ENCODE assay signal across 35 cellular contexts in the genomic region with DNA sequence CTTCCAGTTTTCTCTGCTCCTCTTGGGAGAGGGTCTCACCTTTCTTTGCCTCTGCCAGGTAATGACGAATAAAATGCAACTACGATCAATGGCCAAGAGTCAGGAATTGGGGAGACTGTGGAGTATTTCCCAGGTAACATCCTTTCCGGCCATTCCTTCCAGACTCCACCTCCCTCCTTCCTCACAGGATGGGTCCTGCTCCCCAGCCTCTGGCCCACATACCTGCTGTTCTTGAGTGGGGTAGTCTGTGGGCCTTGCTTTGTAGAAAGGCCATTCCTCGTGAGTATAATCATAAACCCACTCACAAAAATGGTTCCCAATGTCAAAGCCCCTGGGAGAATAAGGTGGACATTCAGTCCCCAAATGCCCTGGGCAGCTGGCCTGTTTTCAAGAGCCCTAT. TPM values are rescaled to one million over a fixed set of nuclear protein-coding genes. Genes with fewer than 3 reads are reported as not detected.
A peak's percentile ranks its signal among the peaks of the same experiment; 100 is the strongest.
DNase-seq lines count a peak whose midpoint lies in the region; ATAC-seq, FAIRE-seq and TF ChIP-seq lines count a peak whose summit lies in the region.
"Had no signal": no experiment of that assay in that cellular context is flagged by ENCODE, and none has a peak within 500 bp of the region (broad histone marks: within the 10 kb centered on the region; RNA-seq: fewer than 3 reads in every experiment).

No MANE protein-coding gene starts in this region.

- no TSS peak for BruUV-seq in Caco-2 (replicated peaks; lab: Mats Ljungman, UMichigan)

- no peak for ATAC-seq in activated naive CD8-positive, alpha-beta T cell treated with anti-CD3 and anti-CD28 coated beads, Interleukin-2, amount 10 ng/mL, durations not matched to agents 7 days and 5 days (ENCODE audit: low read depth)
- no peak for ATAC-seq in activated naive CD8-positive, alpha-beta T cell treated with anti-CD3 and anti-CD28 coated beads, Interleukin-2, amount 50 U/mL, for 24 hours
- no peak for ATAC-seq in gastrocnemius medialis
- ATAC-seq: activated CD4-positive, CD25-positive, alpha-beta regulatory T cell treated with anti-CD3 and anti-CD28 coated beads, Interleukin-2, amount 50 U/mL, for 24 hours; GM12878; stimulated activated naive CD8-positive, alpha-beta T cell treated with anti-CD3 and anti-CD28 coated beads, Interleukin-15, Interleukin-2, amounts not matched to agents 100 U/mL and 50 U/mL, for 24 hours had no signal

- TF ChIP-seq CTCF in Caco-2 (IDR thresholded peaks at IDR 0.05; ENCODE audit: insufficient read depth in 1 of 2, low read depth in 1 of 2, low read length in 1 of 2, severe bottlenecking in 1 of 2, unreplicated experiment in 1 of 2), result no peak
- no peak for TF ChIP-seq CTCF in endodermal cell (conservative IDR thresholded peaks at IDR 0.05)
- TF ChIP-seq CTCF in gastrocnemius medialis (IDR thresholded peaks at IDR 0.05 in 4 of 5, conservative IDR thresholded peaks at IDR 0.05 in 1 of 5), result no peak
- TF ChIP-seq CTCF in kidney (IDR thresholded peaks at IDR 0.05; ENCODE audit: borderline replicate concordance, extremely low read depth, insufficient read depth), result no peak

- no peak for DNase-seq in activated naive CD8-positive, alpha-beta T cell treated with anti-CD3 and anti-CD28 coated beads, Interleukin-2, amount 10 ng/mL, durations not matched to agents 7 days and 5 days
- DNase-seq in activated naive CD8-positive, alpha-beta T cell treated with anti-CD3 and anti-CD28 coated beads, Interleukin-2, amount 50 U/mL, for 24 hours, result no peak
- no peak for DNase-seq in Caco-2
- DNase-seq in endodermal cell, result no peak
- DNase-seq in gastrocnemius medialis, result no peak
- DNase-seq in kidney, result no peak
- no peak for DNase-seq in DMS153 treated with DMSO at 0.1 percent for 48 hours (lab: John Stamatoyannopoulos, UW; ENCODE audit: unreplicated experiment)
- no peak for DNase-seq in NCI-H2196 treated with DMSO at 0.1 percent for 48 hours (lab: John Stamatoyannopoulos, UW; ENCODE audit: unreplicated experiment)
- DNase-seq: activated CD4-positive, alpha-beta memory T cell treated with anti-CD3 and anti-CD28 coated beads for 36 hours; activated CD8-positive, alpha-beta memory T cell treated with anti-CD3 and anti-CD28 coated beads, Interleukin-2, amount 50 U/mL, for 48 hours; caudate nucleus; effector memory CD4-positive, alpha-beta T cell; erythroblast; Karpas-422; NCI-H1417; NCI-H2029; NCI-H2227 treated with DMSO at 0.1 percent for 48 hours; NCI-H526 treated with DMSO at 0.1 percent for 48 hours; PC-9; SHP77; stimulated activated CD4-positive, alpha-beta T cell treated with anti-CD3 and anti-CD28 coated beads, Interleukin-1b, Interleukin-23, amount 100 ng/mL, for 48 hours; stimulated activated naive CD8-positive, alpha-beta T cell treated with anti-CD3 and anti-CD28 coated beads, Interleukin-15, Interleukin-2, amounts not matched to agents 100 U/mL and 50 U/mL, for 24 hours had no signal

- H3K4me1 Mint-ChIP-seq in activated naive CD8-positive, alpha-beta T cell treated with anti-CD3 and anti-CD28 coated beads, Interleukin-2, amount 10 ng/mL, durations not matched to agents 7 days and 5 days, result peaks cover 25% of the 10 kb centered on the region
- peaks cover 31% of the 10 kb centered on the region for H3K4me1 Mint-ChIP-seq in activated naive CD8-positive, alpha-beta T cell treated with anti-CD3 and anti-CD28 coated beads, Interleukin-2, amount 50 U/mL, for 24 hours
- no peaks in the 10 kb centered on the region for H3K4me1 Mint-ChIP-seq in Caco-2 (ENCODE audit: low read depth, unreplicated experiment)
- peaks cover 10% of the 10 kb centered on the region for H3K4me1 Mint-ChIP-seq in endodermal cell

- H3K9ac ChIP-seq in endodermal cell (ENCODE audit: extremely low read depth, low read length, poor library complexity, severe bottlenecking) (no peak overlapping the region), kidney (ENCODE audit: low read length in 2 of 2) (no peak overlapping the region)

- no peak for FAIRE-seq in kidney (lab: Jason Lieb, UNC)
- FAIRE-seq: GM12878 had no signal

- intact Hi-C loops in Caco-2 (cut with micrococcal nuclease; ENCODE audit: unreplicated experiment), result loop anchor here (5.0 kb wide), 1 partner anchor 52 kb away; the partner anchor contains the start of gene SCO2
- intact Hi-C loops in gastrocnemius medialis (cut with DNase I; ENCODE audit: low total_unique reads), result no loop called here
- intact Hi-C loops in kidney (cut with DNase I), result no loop called here

- TF ChIP-seq POLR2A in gastrocnemius medialis (IDR thresholded peaks at IDR 0.05), result no peak

- H3K9me3 ChIP-seq in Caco-2 (no peaks in the 10 kb centered on the region), endodermal cell (ENCODE audit: control insufficient read depth, low read length) (no peaks in the 10 kb centered on the region), gastrocnemius medialis (no peaks in the 10 kb centered on the region), kidney (ENCODE audit: control insufficient read depth in 1 of 2, low read length in 2 of 2) (no peaks in the 10 kb centered on the region)
- H3K9me3 ChIP-seq: ascending aorta, HAP-1, thoracic aorta had no signal

- peaks cover 1% of the 10 kb centered on the region; the same call in 1 of the 2 replicates for H3K36me3 ChIP-seq in Caco-2 (ENCODE audit: control insufficient read depth, insufficient read depth, low read length)
- H3K36me3 ChIP-seq in endodermal cell (ENCODE audit: control insufficient read depth, insufficient read depth, low read length), result peaks cover 34% of the 10 kb centered on the region
- peaks cover 0 to 7% of the 10 kb centered on the region in 2 donors for H3K36me3 ChIP-seq in gastrocnemius medialis
- H3K36me3 ChIP-seq in kidney (ENCODE audit: control insufficient read depth in 1 of 2, insufficient read depth in 2 of 2, low read length in 2 of 2), result peaks cover 0 to 4% of the 10 kb centered on the region in 2 donors
- H3K36me3 ChIP-seq: thoracic aorta had no signal

- no peaks in the 10 kb centered on the region for H3K9me3 Mint-ChIP-seq in activated naive CD8-positive, alpha-beta T cell treated with anti-CD3 and anti-CD28 coated beads, Interleukin-2, amount 10 ng/mL, durations not matched to agents 7 days and 5 days
- no peaks in the 10 kb centered on the region for H3K9me3 Mint-ChIP-seq in activated naive CD8-positive, alpha-beta T cell treated with anti-CD3 and anti-CD28 coated beads, Interleukin-2, amount 50 U/mL, for 24 hours
- no peaks in the 10 kb centered on the region for H3K9me3 Mint-ChIP-seq in Caco-2 (ENCODE audit: unreplicated experiment)
- no peaks in the 10 kb centered on the region for H3K9me3 Mint-ChIP-seq in endodermal cell
- H3K9me3 Mint-ChIP-seq: activated CD4-positive, alpha-beta memory T cell treated with anti-CD3 and anti-CD28 coated beads for 36 hours; mesothelial cell of epicardium had no signal

- POLR2A ChIA-PET in activated naive CD8-positive, alpha-beta T cell treated with anti-CD3 and anti-CD28 coated beads, Interleukin-2, amount 10 ng/mL, durations not matched to agents 7 days and 5 days (lab: Charles Lee), result interaction anchor here (3.7 to 9.8 kb wide), 2 partner anchors 52 to 72 kb away, joined by 14 to 93 read pairs; partner anchors contain the start of genes LMF2, NCAPH2, SCO2 and TYMP
- POLR2A ChIA-PET in Caco-2 (lab: Charles Lee), result no interaction called here

- CTCF ChIA-PET in Caco-2 (lab: Charles Lee), result no interaction called here

- peak overlapping the region; percentile 67 for H3K27ac Mint-ChIP-seq in activated naive CD8-positive, alpha-beta T cell treated with anti-CD3 and anti-CD28 coated beads, Interleukin-2, amount 10 ng/mL, durations not matched to agents 7 days and 5 days
- H3K27ac Mint-ChIP-seq in activated naive CD8-positive, alpha-beta T cell treated with anti-CD3 and anti-CD28 coated beads, Interleukin-2, amount 50 U/mL, for 24 hours, result no peak overlapping the region
- H3K27ac Mint-ChIP-seq in Caco-2 (ENCODE audit: unreplicated experiment), result no peak overlapping the region
- peak overlapping the region; percentile 7 for H3K27ac Mint-ChIP-seq in endodermal cell
- H3K27ac Mint-ChIP-seq: activated CD4-positive, alpha-beta memory T cell treated with anti-CD3 and anti-CD28 coated beads for 36 hours; activated naive CD8-positive, alpha-beta T cell; mesothelial cell of epicardium had no signal

- no peaks in the 10 kb centered on the region for H3K27me3 Mint-ChIP-seq in activated naive CD8-positive, alpha-beta T cell treated with anti-CD3 and anti-CD28 coated beads, Interleukin-2, amount 10 ng/mL, durations not matched to agents 7 days and 5 days
- no peaks in the 10 kb centered on the region for H3K27me3 Mint-ChIP-seq in activated naive CD8-positive, alpha-beta T cell treated with anti-CD3 and anti-CD28 coated beads, Interleukin-2, amount 50 U/mL, for 24 hours
- H3K27me3 Mint-ChIP-seq in Caco-2 (ENCODE audit: insufficient read depth, unreplicated experiment) (no peaks in the 10 kb centered on the region), endodermal cell (ENCODE audit: insufficient read depth) (no peaks in the 10 kb centered on the region)
- H3K27me3 Mint-ChIP-seq: activated CD4-positive, alpha-beta memory T cell treated with anti-CD3 and anti-CD28 coated beads for 36 hours; activated naive CD8-positive, alpha-beta T cell had no signal

- H3K27me3 ChIP-seq in Caco-2 (replicated peaks; ENCODE audit: control insufficient read depth, insufficient read depth, low read length), result no peaks in the 10 kb centered on the region
- H3K27me3 ChIP-seq in endodermal cell (ENCODE audit: control insufficient read depth, insufficient read depth, low read length, poor library complexity, severe bottlenecking), result no peaks in the 10 kb centered on the region
- no peaks in the 10 kb centered on the region for H3K27me3 ChIP-seq in gastrocnemius medialis

- H3K4me1 ChIP-seq in Caco-2, result peaks cover 17% of the 10 kb centered on the region
- H3K4me1 ChIP-seq in endodermal cell (ENCODE audit: control insufficient read depth, insufficient read depth, low read length), result peaks cover 6% of the 10 kb centered on the region
- peaks cover 27 to 54% of the 10 kb centered on the region in 2 donors for H3K4me1 ChIP-seq in gastrocnemius medialis
- peaks cover 0 to 21% of the 10 kb centered on the region in 2 donors for H3K4me1 ChIP-seq in kidney (ENCODE audit: control insufficient read depth in 1 of 2, insufficient read depth in 1 of 2, low read depth in 1 of 2, low read length in 2 of 2)

- 86 to 100% methylated on average over 2 to 4 of the region's 4 CpGs for WGBS in endodermal cell (ENCODE audit: insufficient coverage in 1 of 2, insufficient read length in 1 of 2), 2 experiments

- H3K4me3 ChIP-seq in Caco-2 (ENCODE audit: low read depth, low read length) (no peak overlapping the region), endodermal cell (ENCODE audit: low read length) (no peak overlapping the region), gastrocnemius medialis (no peak overlapping the region), kidney (ENCODE audit: low read length in 2 of 2) (no peak overlapping the region)
- H3K4me3 ChIP-seq: ascending aorta, coronary artery, GM12878, HAP-1, PC-9, smooth muscle cell, thoracic aorta had no signal

- peaks cover 20% of the 10 kb centered on the region for H3K36me3 Mint-ChIP-seq in activated naive CD8-positive, alpha-beta T cell treated with anti-CD3 and anti-CD28 coated beads, Interleukin-2, amount 10 ng/mL, durations not matched to agents 7 days and 5 days
- H3K36me3 Mint-ChIP-seq in activated naive CD8-positive, alpha-beta T cell treated with anti-CD3 and anti-CD28 coated beads, Interleukin-2, amount 50 U/mL, for 24 hours (ENCODE audit: low read depth), result peaks cover 5% of the 10 kb centered on the region
- H3K36me3 Mint-ChIP-seq in Caco-2 (ENCODE audit: insufficient read depth, unreplicated experiment) (peaks cover 4% of the 10 kb centered on the region), endodermal cell (ENCODE audit: low read depth) (peaks cover 26% of the 10 kb centered on the region)
- H3K36me3 Mint-ChIP-seq: activated naive CD8-positive, alpha-beta T cell; mesothelial cell of epicardium had no signal

- in situ Hi-C loops in gastrocnemius medialis (cut with MboI; ENCODE audit: low sequenced_read_pairs in 4 of 4), result no loop called here

- H3K27ac ChIP-seq in endodermal cell (ENCODE audit: low read depth, low read length) (no peak overlapping the region), gastrocnemius medialis (peak overlapping the region; percentile 89 to 98 (median 96)), kidney (ENCODE audit: low read depth in 2 of 2, low read length in 2 of 2) (no peak overlapping the region)
- H3K27ac ChIP-seq: ascending aorta, coronary artery, PC-9, thoracic aorta had no signal

- no peak overlapping the region for H3K4me3 Mint-ChIP-seq in activated naive CD8-positive, alpha-beta T cell treated with anti-CD3 and anti-CD28 coated beads, Interleukin-2, amount 10 ng/mL, durations not matched to agents 7 days and 5 days
- no peak overlapping the region for H3K4me3 Mint-ChIP-seq in activated naive CD8-positive, alpha-beta T cell treated with anti-CD3 and anti-CD28 coated beads, Interleukin-2, amount 50 U/mL, for 24 hours
- H3K4me3 Mint-ChIP-seq in Caco-2 (ENCODE audit: unreplicated experiment) (peak overlapping the region; percentile 40), endodermal cell (no peak overlapping the region)

RNA-seq across cellular contexts. Expression of gene CPT1B, which starts 1.5 kb away (rescaled TPM):
- 10 to 100 TPM; 85.2 to 95.4 TPM for total RNA-seq in activated naive CD8-positive, alpha-beta T cell treated with anti-CD3 and anti-CD28 coated beads, Interleukin-2, amount 10 ng/mL, durations not matched to agents 7 days and 5 days
- total RNA-seq in Caco-2 (2022) (19.8 and 24.6 TPM in 2 replicates), endodermal cell (100 to 1,000 TPM in 1 of 2 donors, 10 to 100 TPM in 1; 83.5 to 105 TPM), gastrocnemius medialis (100 to 1,000 TPM in 1 of 4 donors, 10 to 100 TPM in 3; 53.4 to 134 (median 63.7) TPM), kidney (34.3 TPM)
- polyA plus RNA-seq in endodermal cell (2013, experiment 1 of 2), result 58.2 TPM
- 46.6 TPM for polyA plus RNA-seq in endodermal cell (2013, experiment 2 of 2)
- 20.6 TPM for polyA plus RNA-seq in kidney (ENCODE audit: insufficient read depth, low read depth, low replicate concordance)

RNA-seq across cellular contexts. Expression of gene CHKB, which starts 2.9 kb away (rescaled TPM):
- total RNA-seq in activated naive CD8-positive, alpha-beta T cell treated with anti-CD3 and anti-CD28 coated beads, Interleukin-2, amount 10 ng/mL, durations not matched to agents 7 days and 5 days, result 100 to 1,000 TPM; 132 to 137 TPM
- total RNA-seq in Caco-2 (2022), result 43.3 and 45.4 TPM in 2 replicates
- total RNA-seq in endodermal cell, result 100 to 1,000 TPM; 108 TPM
- 78.8 TPM for polyA plus RNA-seq in endodermal cell (2013, experiment 1 of 2)
- 76.5 TPM for polyA plus RNA-seq in endodermal cell (2013, experiment 2 of 2)
- total RNA-seq in gastrocnemius medialis, result 10 to 100 TPM; 10.8 to 39.7 (median 24.4) TPM
- total RNA-seq in kidney, result 91.7 TPM
- 73.0 TPM for polyA plus RNA-seq in kidney (ENCODE audit: insufficient read depth, low read depth, low replicate concordance)

RNA-seq across cellular contexts. Expression of gene SYCE3, which starts 17.0 kb away (rescaled TPM):
- total RNA-seq in activated naive CD8-positive, alpha-beta T cell treated with anti-CD3 and anti-CD28 coated beads, Interleukin-2, amount 10 ng/mL, durations not matched to agents 7 days and 5 days, result 1 to 10 TPM in 1 of 2 experiments, under 1 TPM in 1; 0.79 to 1.1 TPM
- total RNA-seq in Caco-2 (2022) (not detected in 2 replicates), endodermal cell (under 1 TPM; 0.70 to 0.91 TPM), gastrocnemius medialis (not detected), kidney (not detected)
- polyA plus RNA-seq in endodermal cell (2013, experiment 1 of 2), result not detected
- polyA plus RNA-seq in endodermal cell (2013, experiment 2 of 2), result 0.83 TPM
- polyA plus RNA-seq in kidney (ENCODE audit: insufficient read depth, low read depth, low replicate concordance), result 4.6 TPM
- total RNA-seq: A673; ascending aorta; omental fat pad; PC-9; smooth muscle cell; T-helper 2 cell treated with Interferon-gamma antibody and Interleukin-4, amounts not matched to agents 100 ng/mL and 5 ng/mL, for 36 hours; thoracic aorta; urinary bladder had no signal
- polyA plus RNA-seq: smooth muscle cell, urinary bladder had no signal

RNA-seq across cellular contexts. Expression of gene MAPK8IP2, which starts 20.8 kb away (rescaled TPM):
- under 1 TPM; 0.28 to 0.39 TPM for total RNA-seq in activated naive CD8-positive, alpha-beta T cell treated with anti-CD3 and anti-CD28 coated beads, Interleukin-2, amount 10 ng/mL, durations not matched to agents 7 days and 5 days
- total RNA-seq in Caco-2 (2022), result 3.2 and 3.9 TPM in 2 replicates
- 1 to 10 TPM; 1.2 to 1.4 TPM for total RNA-seq in endodermal cell
- 8.8 TPM for polyA plus RNA-seq in endodermal cell (2013, experiment 1 of 2)
- 7.0 TPM for polyA plus RNA-seq in endodermal cell (2013, experiment 2 of 2)
- total RNA-seq in gastrocnemius medialis, result under 1 TPM; 0.39 to 0.85 (median 0.47) TPM
- total RNA-seq in kidney, result 1.1 TPM
- polyA plus RNA-seq in kidney (ENCODE audit: insufficient read depth, low read depth, low replicate concordance), result 1.0 TPM
- total RNA-seq: ascending aorta had no signal

RNA-seq across cellular contexts. Expression of gene KLHDC7B, which starts 34.1 kb away (rescaled TPM):
- 10 to 100 TPM; 18.8 to 21.9 TPM for total RNA-seq in activated naive CD8-positive, alpha-beta T cell treated with anti-CD3 and anti-CD28 coated beads, Interleukin-2, amount 10 ng/mL, durations not matched to agents 7 days and 5 days
- 1.1 and 2.0 TPM in 2 replicates for total RNA-seq in Caco-2 (2022)
- not detected for total RNA-seq in endodermal cell
- not detected for polyA plus RNA-seq in endodermal cell (2013, experiment 1 of 2)
- polyA plus RNA-seq in endodermal cell (2013, experiment 2 of 2), result not detected
- not detected for total RNA-seq in gastrocnemius medialis
- 16.1 TPM for total RNA-seq in kidney
- 1.4 TPM for polyA plus RNA-seq in kidney (ENCODE audit: insufficient read depth, low read depth, low replicate concordance)
- total RNA-seq: ascending aorta, thoracic aorta had no signal

Comparison
In these comparisons a context has a peak if more than half of its experiments do, and no peak if none do; other contexts are left out.
1. H3K27ac Mint-ChIP-seq: peak in activated naive CD8-positive, alpha-beta T cell treated with anti-CD3 and anti-CD28 coated beads, Interleukin-2, amount 10 ng/mL, durations not matched to agents 7 days and 5 days (single experiment) and endodermal cell (single experiment); none in activated naive CD8-positive, alpha-beta T cell treated with anti-CD3 and anti-CD28 coated beads, Interleukin-2, amount 50 U/mL, for 24 hours (single experiment) and Caco-2 (single experiment).
2. H3K27ac ChIP-seq: peak in gastrocnemius medialis (4 of 4); none in endodermal cell (single experiment) and kidney (0 of 2).